ENCODE assay signal across 19 cellular contexts in genomic region chr5:1704266-1704665, GRCh38.
"Had no signal": no experiment of that assay in that cellular context is flagged by ENCODE, and none has a peak within 500 bp of the region (broad histone marks: within the 10 kb centered on the region; RNA-seq: fewer than 3 reads in every experiment).

No MANE protein-coding gene starts in this region.

- H3K4me2 ChIP-seq: SK-N-SH had no signal

- H3K4me3 ChIP-seq: MG63 had no signal

- H3K27ac ChIP-seq: HL-60, RWPE1 had no signal

- H3K9me2 ChIP-seq: SK-N-SH had no signal

- DNase-seq: KBM-7, MG63, NCI-H1092, NCI-H1105 treated with DMSO at 0.1 percent for 48 hours, NCI-H1417 treated with DMSO at 0.1 percent for 48 hours, NCI-H146, NCI-H1694 treated with DMSO at 0.1 percent for 48 hours, NCI-H1930, NCI-H2081, NCI-H2107, NCI-H2227 treated with DMSO at 0.1 percent for 48 hours, NCI-H524, NCI-H69, NCI-H774, SHP77, SK-N-SH, SW 1271 had no signal

- H3K9me3 ChIP-seq: SK-N-SH had no signal

- H3K9ac ChIP-seq: SK-N-SH had no signal

- H3K36me3 ChIP-seq: MG63 had no signal
